25 cellular contexts compared by ENCODE assay signal in the genomic region with DNA sequence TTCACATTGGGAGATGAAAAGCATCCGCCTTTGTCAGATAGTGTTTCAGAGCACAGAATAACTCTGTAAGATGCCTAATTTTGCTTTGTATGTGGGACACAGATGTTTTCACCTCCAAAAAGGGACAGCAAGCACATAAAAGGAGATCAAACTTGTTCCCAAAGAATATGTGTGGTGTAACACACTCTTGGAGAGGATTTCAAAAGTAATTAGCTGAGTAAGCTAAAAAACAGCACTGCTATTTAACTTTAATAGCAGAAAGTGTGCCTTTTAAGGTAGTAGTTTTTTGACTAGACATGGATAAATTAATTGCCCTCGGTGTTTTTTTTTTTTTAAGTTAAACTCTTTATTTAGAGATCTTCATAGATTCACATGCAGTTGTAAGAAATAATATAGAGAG.
"Had no signal": no experiment of that assay in that cellular context is flagged by ENCODE, and none has a peak within 500 bp of the region (broad histone marks: within the 10 kb centered on the region; RNA-seq: fewer than 3 reads in every experiment).

No MANE protein-coding gene starts in this region.

- H3K4me1 ChIP-seq: left lung, thyroid gland, vagina had no signal

- DNase-seq: dermis blood vessel endothelial cell; foreskin fibroblast; gastrocnemius medialis; head of caudate nucleus; kidney; left lung; mesenchymal stem cell; mucosa of descending colon; naive B cell; pancreas; right lobe of liver; small intestine; stimulated activated CD4-positive, alpha-beta T cell treated with anti-CD3 and anti-CD28 coated beads, Interleukin-1b, Interleukin-23, amount 100 ng/mL, for 48 hours; stimulated activated CD4-positive, alpha-beta T cell treated with anti-CD3 and anti-CD28 coated beads, Interleukin-4, amount 100 ng/mL, for 1 hour; stimulated activated CD8-positive, alpha-beta memory T cell treated with anti-CD3 and anti-CD28 coated beads, Interleukin-4, amount 100 ng/mL, for 48 hours; stimulated activated naive CD4-positive, alpha-beta T cell; stimulated activated naive CD8-positive, alpha-beta T cell treated with anti-CD3 and anti-CD28 coated beads, Interleukin-15, amount 100 ng/mL, for 72 hours; thyroid gland; trophoblast cell had no signal

- ATAC-seq: esophagus mucosa; gastrocnemius medialis; left lung; mucosa of descending colon; natural killer cell treated with Interleukin-12 subunit alpha and Interleukin-12 subunit beta and Interleukin-15 and Interleukin-18, amount 100 ng/mL, for 72 hours; pancreas; stimulated activated naive CD8-positive, alpha-beta T cell treated with anti-CD3 and anti-CD28 coated beads, Interleukin-15, amount 100 ng/mL, for 72 hours had no signal

- H3K27ac ChIP-seq: coronary artery, epithelial cell of prostate, gastrocnemius medialis, left lung, neutrophil, pancreas, thyroid gland, vagina had no signal

- H3K36me3 ChIP-seq: gastrocnemius medialis, left lung, neutrophil, pancreas, right lobe of liver, thyroid gland, vagina had no signal

- H3K4me3 ChIP-seq: coronary artery, gastrocnemius medialis, left lung, mucosa of descending colon, pancreas, right lobe of liver, thyroid gland, vagina had no signal

- H3K27me3 ChIP-seq: gastrocnemius medialis, left lung, neutrophil, pancreas, right lobe of liver, thyroid gland, vagina had no signal

- H3K9me3 ChIP-seq: gastrocnemius medialis, left lung, mucosa of descending colon, neutrophil, pancreas, right lobe of liver, thyroid gland, vagina had no signal
